9 cellular contexts compared by ENCODE assay signal in genomic region chr9:84851935-84852585, GRCh38.
DNase-seq lines count a peak whose midpoint lies in the region; ATAC-seq lines count a peak whose summit lies in the region.
"Had no signal": no experiment of that assay in that cellular context is flagged by ENCODE, and none has a peak within 500 bp of the region (broad histone marks: within the 10 kb centered on the region; RNA-seq: fewer than 3 reads in every experiment).

No MANE protein-coding gene starts in this region.

- ATAC-seq in GM18519 (IDR thresholded peaks at IDR 0.05; ENCODE audit: low FRiP score, unreplicated experiment): no peak
- no peak for ATAC-seq in GM21423 (IDR thresholded peaks at IDR 0.05; ENCODE audit: unreplicated experiment)
- no peak for ATAC-seq in HG02981 (IDR thresholded peaks at IDR 0.05; ENCODE audit: unreplicated experiment)

- peak; percentile 90 for DNase-seq in A172 (ENCODE audit: low spot score)
- peak; percentile 96 for DNase-seq in LHCN-M2 (ENCODE audit: low read depth)
- DNase-seq in brain pericyte (ENCODE audit: low read depth, low spot score): peak; percentile 89
- DNase-seq in iris pigment epithelial cell (ENCODE audit: low read depth): peak; percentile 55
- DNase-seq in NOMO-1 treated with DMSO at 0.1 percent for 48 hours (lab: John Stamatoyannopoulos, UW; ENCODE audit: unreplicated experiment): no peak
- DNase-seq: kidney had no signal
